ENCODE assay signal across 8 cellular contexts in the genomic region with DNA sequence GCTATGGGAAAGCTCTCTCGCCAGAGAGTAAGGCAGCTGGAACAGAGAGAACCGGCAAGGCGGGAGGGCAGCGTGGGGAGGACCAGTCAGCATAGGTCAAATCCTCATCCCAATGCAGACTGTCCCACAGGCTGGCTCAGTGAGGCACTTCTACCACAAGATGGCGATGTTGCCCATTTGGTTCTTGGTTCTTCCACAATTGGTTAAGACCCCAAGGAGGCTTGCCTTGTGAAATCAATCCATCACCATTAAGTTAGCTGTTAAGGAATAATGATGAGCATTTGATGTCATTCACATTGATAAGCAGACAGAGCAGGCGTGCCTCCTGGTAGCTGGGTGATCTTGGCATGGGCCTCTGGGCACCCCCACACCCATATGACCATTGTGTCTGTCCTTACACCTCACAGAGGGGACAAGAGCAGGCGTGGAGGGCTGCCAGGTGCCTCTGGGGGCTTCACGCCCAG. TPM values are rescaled to one million over a fixed set of nuclear protein-coding genes. Genes with fewer than 3 reads are reported as not detected.
A peak's percentile ranks its signal among the peaks of the same experiment; 100 is the strongest.
DNase-seq lines count a peak whose midpoint lies in the region; ATAC-seq and TF ChIP-seq lines count a peak whose summit lies in the region.

No MANE protein-coding gene starts in this region.

- no peak overlapping the region for H3K4me3 Mint-ChIP-seq in activated CD4-positive, alpha-beta T cell treated with anti-CD3 and anti-CD28 coated beads, Interleukin-2, amount 10 ng/mL, durations not matched to agents 7 days and 5 days

- H3K4me3 ChIP-seq in dorsolateral prefrontal cortex (no peak overlapping the region), lung (no peak overlapping the region)

- CTCF ChIA-PET in activated CD4-positive, alpha-beta T cell treated with anti-CD3 and anti-CD28 coated beads, Interleukin-2, amount 10 ng/mL, durations not matched to agents 7 days and 5 days (lab: Charles Lee), result interaction anchor here (0.9 to 1.1 kb wide), 3 partner anchors 17 to 62 kb away, joined by 3 read pairs; a partner anchor contains a TSS

- no peaks in the 10 kb centered on the region for H3K4me1 Mint-ChIP-seq in activated CD4-positive, alpha-beta T cell treated with anti-CD3 and anti-CD28 coated beads, Interleukin-2, amount 10 ng/mL, durations not matched to agents 7 days and 5 days

- no peaks in the 10 kb centered on the region for H3K36me3 ChIP-seq in lung (ENCODE audit: control insufficient read depth in 2 of 2, insufficient read depth in 2 of 2, low read length in 2 of 2)

- H3K9me3 Mint-ChIP-seq in activated CD4-positive, alpha-beta T cell treated with anti-CD3 and anti-CD28 coated beads, Interleukin-2, amount 10 ng/mL, durations not matched to agents 7 days and 5 days, result no peaks in the 10 kb centered on the region

- TF ChIP-seq CTCF in dorsolateral prefrontal cortex (IDR thresholded peaks at IDR 0.05 in 54 of 56, conservative IDR thresholded peaks at IDR 0.05 in 2 of 56; ENCODE audit: low read depth in 1 of 56, partially characterized antibody in 56 of 56) (peak; percentile 65 to 94 (median 89)), lung (IDR thresholded peaks at IDR 0.05; ENCODE audit: control extremely low read depth, extremely low read depth) (peak; percentile 55)

- H3K27me3 ChIP-seq in dorsolateral prefrontal cortex (no peaks in the 10 kb centered on the region), lung (ENCODE audit: control insufficient read depth, insufficient read depth) (no peaks in the 10 kb centered on the region)

- intact Hi-C loops in dorsolateral prefrontal cortex (cut with DNase I), result loop anchor here (2.0 to 5.0 kb wide), 3 partner anchors 80 to 165 kb away; a partner anchor contains a TSS

- POLR2A ChIA-PET in activated CD4-positive, alpha-beta T cell treated with anti-CD3 and anti-CD28 coated beads, Interleukin-2, amount 10 ng/mL, durations not matched to agents 7 days and 5 days (lab: Charles Lee), result interaction anchor here (0.6 kb wide), 1 partner anchor 29 kb away, joined by 3 read pairs; no protein-coding TSS in a partner anchor

- H3K4me1 ChIP-seq in lung (ENCODE audit: control insufficient read depth in 2 of 2, insufficient read depth in 2 of 2, low read length in 2 of 2), result no peaks in the 10 kb centered on the region

- no peaks in the 10 kb centered on the region for H3K27me3 Mint-ChIP-seq in activated CD4-positive, alpha-beta T cell treated with anti-CD3 and anti-CD28 coated beads, Interleukin-2, amount 10 ng/mL, durations not matched to agents 7 days and 5 days

- H3K27ac ChIP-seq in dorsolateral prefrontal cortex, result no peak overlapping the region
- H3K27ac ChIP-seq in lung (ENCODE audit: low read depth in 1 of 2, low read length in 1 of 2), result no peak overlapping the region

- H3K27ac Mint-ChIP-seq in activated CD4-positive, alpha-beta T cell treated with anti-CD3 and anti-CD28 coated beads, Interleukin-2, amount 10 ng/mL, durations not matched to agents 7 days and 5 days, result no peak overlapping the region

- peak; percentile 40 to 46 for DNase-seq in activated CD4-positive, alpha-beta T cell treated with anti-CD3 and anti-CD28 coated beads for 24 hours (ENCODE audit: low read depth in 2 of 2)
- no peak for DNase-seq in activated CD4-positive, alpha-beta T cell treated with anti-CD3 and anti-CD28 coated beads for 1 hour
- DNase-seq in NCI-H446 (lab: John Stamatoyannopoulos, UW) (peak; percentile 53 to 85), dorsolateral prefrontal cortex (peak in 8 of 10 donors; percentile 50 to 83 (median 74)), lung (ENCODE audit: low spot score) (peak; percentile 58)
- peak; percentile 73 for DNase-seq in activated CD4-positive, alpha-beta T cell treated with anti-CD3 and anti-CD28 coated beads, Interleukin-2, amount 10 ng/mL, durations not matched to agents 7 days and 5 days
- peak; percentile 23 to 24 for DNase-seq in stimulated activated CD8-positive, alpha-beta memory T cell treated with anti-CD3 and anti-CD28 coated beads, Interleukin-2, amount 100 ng/mL, for 1 hour (ENCODE audit: low read depth in 2 of 2)

- no peaks in the 10 kb centered on the region for H3K9me3 ChIP-seq in lung (ENCODE audit: control insufficient read depth in 2 of 2, insufficient read depth in 1 of 2, low read length in 1 of 2)

- no peaks in the 10 kb centered on the region for H3K36me3 Mint-ChIP-seq in activated CD4-positive, alpha-beta T cell treated with anti-CD3 and anti-CD28 coated beads, Interleukin-2, amount 10 ng/mL, durations not matched to agents 7 days and 5 days (ENCODE audit: low read depth)

- ATAC-seq in HG03060 (IDR thresholded peaks at IDR 0.05; ENCODE audit: low read depth, unreplicated experiment), result peak; percentile 57
- ATAC-seq in lung (ENCODE audit: insufficient read depth, low FRiP score), result peak; percentile 66

- WGBS in lung, 2 donors, result 23 to 24% methylated on average over 8 of the region's 8 CpGs

RNA-seq across cellular contexts. Expression of a gene that starts 2.4 kb away (rescaled TPM):
- total RNA-seq in activated CD4-positive, alpha-beta T cell treated with anti-CD3 and anti-CD28 coated beads, Interleukin-2, amount 10 ng/mL, durations not matched to agents 7 days and 5 days, result not detected
- not detected for total RNA-seq in dorsolateral prefrontal cortex
- not detected for total RNA-seq in lung
- not detected for polyA plus RNA-seq in lung

RNA-seq across cellular contexts. Expression of a gene that starts 10.8 kb away (rescaled TPM):
- not detected for total RNA-seq in activated CD4-positive, alpha-beta T cell treated with anti-CD3 and anti-CD28 coated beads, Interleukin-2, amount 10 ng/mL, durations not matched to agents 7 days and 5 days
- total RNA-seq in dorsolateral prefrontal cortex (not detected), lung (not detected)
- not detected for polyA plus RNA-seq in lung

RNA-seq across cellular contexts. Expression of a gene that starts 20.6 kb away (rescaled TPM):
- 10 to 100 TPM; 14.9 to 15.4 TPM for total RNA-seq in activated CD4-positive, alpha-beta T cell treated with anti-CD3 and anti-CD28 coated beads, Interleukin-2, amount 10 ng/mL, durations not matched to agents 7 days and 5 days
- total RNA-seq in dorsolateral prefrontal cortex (100 to 1,000 TPM in 116 of 120 experiments, 10 to 100 TPM in 4; 68.5 to 495 (median 303) TPM), lung (10 to 100 TPM in 1 of 2 donors, 1 to 10 TPM in 1; 8.6 to 45.7 TPM)
- 1 to 10 TPM; 4.4 to 5.1 TPM for polyA plus RNA-seq in lung

RNA-seq across cellular contexts. Expression of a gene that starts 49.0 kb away (rescaled TPM):
- total RNA-seq in activated CD4-positive, alpha-beta T cell treated with anti-CD3 and anti-CD28 coated beads, Interleukin-2, amount 10 ng/mL, durations not matched to agents 7 days and 5 days, result not detected
- not detected for total RNA-seq in dorsolateral prefrontal cortex
- total RNA-seq in lung, result not detected
- not detected for polyA plus RNA-seq in lung
